Comparison of ENCODE assay signal across 1 cellular context in the genomic region with DNA sequence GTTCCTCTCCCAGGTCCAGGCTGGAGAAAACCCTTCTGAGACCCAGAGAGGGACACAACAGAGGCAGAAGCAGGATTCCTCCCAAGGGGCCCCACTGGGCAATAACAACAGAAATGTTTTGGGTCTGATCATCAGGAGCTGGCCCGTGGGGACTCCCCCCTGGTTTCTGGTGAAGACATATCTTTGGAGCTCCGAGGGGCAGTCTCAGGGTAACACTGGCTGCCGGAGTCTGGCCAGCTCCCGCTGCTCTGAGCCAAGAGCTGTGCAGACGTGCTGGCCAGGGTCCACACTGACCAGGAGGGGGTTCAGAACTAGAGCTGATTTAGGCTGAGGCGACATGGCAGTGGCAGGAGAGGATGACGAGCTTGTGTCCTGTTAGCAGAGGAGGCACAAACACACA.
TF ChIP-seq lines count a peak whose summit lies in the region.

No MANE protein-coding gene starts in this region.

TF ChIP-seq in SK-N-SH treated with all-trans-retinoic acid at 6 μM for 48 hours, 23 proteins besides CTCF, POLR2A, EP300 and RAD21 (continued from another document):
- TF ChIP-seq, protein P1, sequence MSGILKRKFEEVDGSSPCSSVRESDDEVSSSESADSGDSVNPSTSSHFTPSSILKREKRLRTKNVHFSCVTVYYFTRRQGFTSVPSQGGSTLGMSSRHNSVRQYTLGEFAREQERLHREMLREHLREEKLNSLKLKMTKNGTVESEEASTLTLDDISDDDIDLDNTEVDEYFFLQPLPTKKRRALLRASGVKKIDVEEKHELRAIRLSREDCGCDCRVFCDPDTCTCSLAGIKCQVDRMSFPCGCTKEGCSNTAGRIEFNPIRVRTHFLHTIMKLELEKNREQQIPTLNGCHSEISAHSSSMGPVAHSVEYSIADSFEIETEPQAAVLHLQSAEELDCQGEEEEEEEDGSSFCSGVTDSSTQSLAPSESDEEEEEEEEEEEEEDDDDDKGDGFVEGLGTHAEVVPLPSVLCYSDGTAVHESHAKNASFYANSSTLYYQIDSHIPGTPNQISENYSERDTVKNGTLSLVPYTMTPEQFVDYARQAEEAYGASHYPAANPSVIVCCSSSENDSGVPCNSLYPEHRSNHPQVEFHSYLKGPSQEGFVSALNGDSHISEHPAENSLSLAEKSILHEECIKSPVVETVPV (CRISPR knock-in tag; IDR thresholded peaks at IDR 0.05), result no peak
- no peak for TF ChIP-seq RARB (CRISPR knock-in tag; IDR thresholded peaks at IDR 0.05)
- TF ChIP-seq ZNF8 (CRISPR knock-in tag; IDR thresholded peaks at IDR 0.05), result no peak
- no peak for TF ChIP-seq TOX (CRISPR knock-in tag; IDR thresholded peaks at IDR 0.05; ENCODE audit: borderline replicate concordance)
